ENCODE assay signal across 21 cellular contexts in the genomic region with DNA sequence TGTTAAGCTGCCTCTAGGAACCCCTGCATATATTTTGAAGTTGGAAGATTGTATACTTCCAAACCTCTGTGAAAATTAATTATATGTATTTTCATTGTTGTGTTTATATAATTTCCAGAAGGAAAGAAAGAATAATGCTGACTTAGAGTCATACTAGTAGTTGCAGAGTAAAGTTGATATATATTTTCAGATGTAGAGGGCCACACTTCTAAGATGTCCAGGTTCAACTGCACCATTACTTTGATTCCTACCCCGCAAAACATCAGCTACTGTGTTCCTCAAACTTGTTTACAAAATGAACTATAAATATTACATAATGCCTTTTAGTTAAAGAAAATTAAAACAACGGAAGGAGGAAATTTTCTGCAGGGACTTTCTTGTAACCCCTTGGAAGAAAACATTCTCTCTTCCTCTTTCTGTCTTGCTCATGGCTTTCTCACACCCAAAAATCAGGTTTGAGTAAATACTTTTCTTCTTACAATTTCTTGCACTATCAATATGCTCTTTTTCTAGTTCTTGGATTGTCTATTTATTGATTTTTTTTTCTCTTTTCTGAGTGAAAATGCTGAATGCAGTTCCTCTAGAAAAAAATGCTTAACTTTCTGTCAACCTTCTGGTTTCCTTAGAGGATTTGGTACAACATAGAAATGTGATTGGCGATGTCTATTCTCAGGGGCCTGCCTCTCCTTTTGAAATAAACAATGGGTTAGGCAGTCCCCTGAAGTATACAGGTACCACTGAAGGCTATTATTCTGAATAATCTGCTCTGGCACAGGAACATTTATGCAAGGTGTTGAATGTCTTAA.
DNase-seq lines count a peak whose midpoint lies in the region; ATAC-seq and TF ChIP-seq lines count a peak whose summit lies in the region.
"Had no signal": no experiment of that assay in that cellular context is flagged by ENCODE, and none has a peak within 500 bp of the region (broad histone marks: within the 10 kb centered on the region; RNA-seq: fewer than 3 reads in every experiment).

No MANE protein-coding gene starts in this region.

- H3K4me3 ChIP-seq in GM06990 (replicated peaks; ENCODE audit: low read depth, low read length) (no peak overlapping the region), SU-DHL-6 (ENCODE audit: insufficient read depth, low read length, poor library complexity, severe bottlenecking) (no peak overlapping the region)
- H3K4me3 ChIP-seq: GM23338 had no signal

- H3F3A ChIP-seq in SU-DHL-6 (ENCODE audit: insufficient read depth) = no peaks in the 10 kb centered on the region

- H3K9ac ChIP-seq in SU-DHL-6 (ENCODE audit: low read length) = no peak overlapping the region
- H3K9ac ChIP-seq: SK-N-SH had no signal

- no peaks in the 10 kb centered on the region for H3K4me1 Mint-ChIP-seq in MCF 10A (ENCODE audit: insufficient read depth, unreplicated experiment)
- H3K4me1 Mint-ChIP-seq in activated CD4-positive, alpha-beta T cell treated with anti-CD3 and anti-CD28 coated beads, Interleukin-2, amount 10 ng/mL, durations not matched to agents 7 days and 5 days = no peaks in the 10 kb centered on the region
- H3K4me1 Mint-ChIP-seq: CD4-positive, alpha-beta memory T cell had no signal

- TF ChIP-seq CTCF in GM06990 (IDR thresholded peaks at IDR 0.05; ENCODE audit: insufficient read depth, low read length, poor library complexity, severe bottlenecking) (no peak), SU-DHL-6 (IDR thresholded peaks at IDR 0.05; ENCODE audit: insufficient read depth, low read length, poor library complexity, severe bottlenecking) (no peak), MCF 10A (IDR thresholded peaks at IDR 0.05; ENCODE audit: unreplicated experiment) (no peak)

- H3K79me2 ChIP-seq in SU-DHL-6 (ENCODE audit: insufficient read depth, low read length) = no peaks in the 10 kb centered on the region

- no peaks in the 10 kb centered on the region for H4K20me1 ChIP-seq in SU-DHL-6 (ENCODE audit: low read depth, low read length)

- no peak overlapping the region for H3K27ac ChIP-seq in SU-DHL-6 (ENCODE audit: low read depth, low read length)

- POLR2A ChIA-PET in MCF 10A (lab: Yijun Ruan, JAX) = interaction anchor here (0.7 kb wide), 1 partner anchor 831 kb away, joined by 3 read pairs; no protein-coding TSS in a partner anchor
- POLR2A ChIA-PET in activated CD4-positive, alpha-beta T cell treated with anti-CD3 and anti-CD28 coated beads, Interleukin-2, amount 10 ng/mL, durations not matched to agents 7 days and 5 days (lab: Charles Lee) = no interaction called here

- no peaks in the 10 kb centered on the region for H3K36me3 ChIP-seq in GM06990 (ENCODE audit: control insufficient read depth, insufficient read depth, low read length)
- no peaks in the 10 kb centered on the region for H3K36me3 ChIP-seq in SU-DHL-6 (ENCODE audit: low read length)
- H3K36me3 ChIP-seq: BE2C had no signal

- no peaks in the 10 kb centered on the region for H3K9me2 ChIP-seq in SU-DHL-6 (replicated peaks; ENCODE audit: insufficient read depth, low read length)
- H3K9me2 ChIP-seq: SK-N-SH had no signal

- no peaks in the 10 kb centered on the region for H3K9me3 Mint-ChIP-seq in MCF 10A (ENCODE audit: unreplicated experiment)
- H3K9me3 Mint-ChIP-seq in activated CD4-positive, alpha-beta T cell treated with anti-CD3 and anti-CD28 coated beads, Interleukin-2, amount 10 ng/mL, durations not matched to agents 7 days and 5 days = no peaks in the 10 kb centered on the region
- H3K9me3 Mint-ChIP-seq: GM23338 had no signal

- BruUV-seq in MCF 10A (replicated peaks; lab: Mats Ljungman, UMichigan) = no TSS peak

- peak overlapping the region; percentile 5 for H2AFZ ChIP-seq in SU-DHL-6 (ENCODE audit: low read depth, low read length, severe bottlenecking)
- H2AFZ ChIP-seq: GM23338 had no signal

- intact Hi-C loops in MCF 10A (cut with micrococcal nuclease) = no loop called here

- 0 out of 2 replicates have a peak, but pooled peaks cover 3% of the 10 kb centered on the region for H3K9me3 ChIP-seq in SU-DHL-6 (ENCODE audit: insufficient read depth, low read length)
- H3K9me3 ChIP-seq: BE2C, SK-N-SH had no signal

- no peak overlapping the region for H3K27ac Mint-ChIP-seq in MCF 10A (ENCODE audit: low read depth, unreplicated experiment)
- no peak overlapping the region for H3K27ac Mint-ChIP-seq in activated CD4-positive, alpha-beta T cell treated with anti-CD3 and anti-CD28 coated beads, Interleukin-2, amount 10 ng/mL, durations not matched to agents 7 days and 5 days
- H3K27ac Mint-ChIP-seq: CD4-positive, alpha-beta memory T cell; GM23338 had no signal

- H3K27me3 ChIP-seq in GM06990 (replicated peaks; ENCODE audit: control insufficient read depth, insufficient read depth, low read length) (no peaks in the 10 kb centered on the region), SU-DHL-6 (ENCODE audit: low read length) (no peaks in the 10 kb centered on the region)
- H3K27me3 ChIP-seq: BE2C had no signal

- DNase-seq in GM06990 (ENCODE audit: extremely low read depth, insufficient read length) (peak; percentile 5), NCI-H1105 (lab: John Stamatoyannopoulos, UW) (no peak), MCF 10A (ENCODE audit: unreplicated experiment) (no peak), islet precursor cell (no peak)
- no peak for DNase-seq in activated CD4-positive, alpha-beta T cell treated with anti-CD3 and anti-CD28 coated beads, Interleukin-2, amount 10 ng/mL, durations not matched to agents 7 days and 5 days
- DNase-seq: 8988T; BE2C; CD4-positive, alpha-beta memory T cell; IMR-90; Kasumi-1; NCI-H1417; NCI-H2029 treated with DMSO at 0.1 percent for 48 hours; NCI-H510A; NCI-H774; SHP77; SK-N-SH; T-helper 1 cell had no signal

- no peaks in the 10 kb centered on the region for H3K36me3 Mint-ChIP-seq in MCF 10A (ENCODE audit: insufficient read depth, unreplicated experiment)
- H3K36me3 Mint-ChIP-seq in activated CD4-positive, alpha-beta T cell treated with anti-CD3 and anti-CD28 coated beads, Interleukin-2, amount 10 ng/mL, durations not matched to agents 7 days and 5 days (ENCODE audit: low read depth) = no peaks in the 10 kb centered on the region
- H3K36me3 Mint-ChIP-seq: CD4-positive, alpha-beta memory T cell had no signal

- CTCF ChIA-PET in MCF 10A (lab: Yijun Ruan, JAX) = no interaction called here
- CTCF ChIA-PET in activated CD4-positive, alpha-beta T cell treated with anti-CD3 and anti-CD28 coated beads, Interleukin-2, amount 10 ng/mL, durations not matched to agents 7 days and 5 days (lab: Charles Lee) = no interaction called here

- H3K4me2 ChIP-seq in SU-DHL-6 (ENCODE audit: low read depth, low read length, poor library complexity, severe bottlenecking) = no peak overlapping the region
- H3K4me2 ChIP-seq: GM23338, SK-N-SH had no signal

- H3K27me3 Mint-ChIP-seq in MCF 10A (ENCODE audit: insufficient read depth, unreplicated experiment) = no peaks in the 10 kb centered on the region
- no peaks in the 10 kb centered on the region for H3K27me3 Mint-ChIP-seq in activated CD4-positive, alpha-beta T cell treated with anti-CD3 and anti-CD28 coated beads, Interleukin-2, amount 10 ng/mL, durations not matched to agents 7 days and 5 days
- H3K27me3 Mint-ChIP-seq: CD4-positive, alpha-beta memory T cell had no signal

- H3K4me3 Mint-ChIP-seq in MCF 10A (ENCODE audit: unreplicated experiment) = no peak overlapping the region
- H3K4me3 Mint-ChIP-seq in activated CD4-positive, alpha-beta T cell treated with anti-CD3 and anti-CD28 coated beads, Interleukin-2, amount 10 ng/mL, durations not matched to agents 7 days and 5 days = no peak overlapping the region
- H3K4me3 Mint-ChIP-seq: CD4-positive, alpha-beta memory T cell; GM23338 had no signal

- peak; percentile 83 for ATAC-seq in GM18868 (IDR thresholded peaks at IDR 0.05; ENCODE audit: unreplicated experiment)
- peak; percentile 57 for ATAC-seq in HG02885 (IDR thresholded peaks at IDR 0.05; ENCODE audit: poor library complexity, unreplicated experiment)
- ATAC-seq: GM23338 had no signal
